11 cellular contexts compared by ENCODE assay signal in the genomic region with DNA sequence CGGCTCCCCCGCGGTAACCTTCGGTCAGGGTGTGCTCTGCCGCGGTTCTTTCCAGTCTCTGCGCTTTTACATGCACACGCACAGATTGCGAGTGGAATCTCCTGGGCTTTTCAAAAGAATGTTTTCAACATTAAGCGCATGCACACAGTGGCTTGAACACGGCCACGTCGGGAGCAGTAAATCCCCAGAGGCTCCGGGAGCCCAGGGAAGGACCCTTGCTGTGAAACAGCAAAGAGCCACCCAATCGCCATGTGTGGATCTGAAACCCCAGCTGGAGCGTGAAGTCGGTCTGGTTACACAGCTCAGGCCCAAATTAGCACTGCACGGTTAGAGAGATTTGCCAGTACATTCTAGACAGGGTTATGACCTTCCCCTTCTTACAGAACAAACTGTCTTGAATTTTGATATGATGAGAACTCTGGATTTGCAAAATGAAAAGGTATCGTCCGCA. TPM values are rescaled to one million over a fixed set of nuclear protein-coding genes. Genes with fewer than 3 reads are reported as not detected.
DNase-seq lines count a peak whose midpoint lies in the region; ATAC-seq and TF ChIP-seq lines count a peak whose summit lies in the region.
"Had no signal": no experiment of that assay in that cellular context is flagged by ENCODE, and none has a peak within 500 bp of the region (broad histone marks: within the 10 kb centered on the region; RNA-seq: fewer than 3 reads in every experiment).

No MANE protein-coding gene starts in this region.

- no peak for DNase-seq in activated naive CD4-positive, alpha-beta T cell treated with anti-CD3 and anti-CD28 coated beads, Interleukin-2, amount 10 ng/mL, durations not matched to agents 7 days and 5 days
- DNase-seq in activated naive CD4-positive, alpha-beta T cell treated with Interleukin-2 at 50 U/mL for 16 hours, result no peak
- DNase-seq in endodermal cell, result peak; percentile 54
- DNase-seq in naive thymus-derived CD4-positive, alpha-beta T cell, result no peak
- peak in 1 of 2 donors; percentile 40 for DNase-seq in tibial nerve (ENCODE audit: low spot score in 2 of 2)
- DNase-seq in GM23248, result no peak
- DNase-seq in glomerular visceral epithelial cell (ENCODE audit: extremely low spot score), result no peak
- DNase-seq: AML-193, NCI-H1436 had no signal

- no peaks in the 10 kb centered on the region for H3K9me2 ChIP-seq in GM23248 (ENCODE audit: insufficient read depth)

- peak overlapping the region; percentile 61 for H3K4me3 Mint-ChIP-seq in activated naive CD4-positive, alpha-beta T cell treated with anti-CD3 and anti-CD28 coated beads, Interleukin-2, amount 10 ng/mL, durations not matched to agents 7 days and 5 days
- peak overlapping the region; percentile 74 for H3K4me3 Mint-ChIP-seq in endodermal cell
- peak overlapping the region in 9 of 10 donors; percentile 39 to 85 (median 77) for H3K4me3 Mint-ChIP-seq in naive thymus-derived CD4-positive, alpha-beta T cell

- no peak for TF ChIP-seq POLR2A in tibial nerve (IDR thresholded peaks at IDR 0.05)

- no peak overlapping the region for H3K4me2 ChIP-seq in GM23248 (ENCODE audit: unreplicated experiment)

- POLR2A ChIA-PET in naive thymus-derived CD4-positive, alpha-beta T cell (lab: Charles Lee), result no interaction called here

- H3K4me1 Mint-ChIP-seq in activated naive CD4-positive, alpha-beta T cell treated with anti-CD3 and anti-CD28 coated beads, Interleukin-2, amount 10 ng/mL, durations not matched to agents 7 days and 5 days, result peaks cover 11% of the 10 kb centered on the region
- peaks cover 36% of the 10 kb centered on the region for H3K4me1 Mint-ChIP-seq in endodermal cell
- H3K4me1 Mint-ChIP-seq in naive thymus-derived CD4-positive, alpha-beta T cell, result peaks cover 10 to 26% (median 16%) of the 10 kb centered on the region in 7 donors

- no peaks in the 10 kb centered on the region for H3K9me3 Mint-ChIP-seq in activated naive CD4-positive, alpha-beta T cell treated with anti-CD3 and anti-CD28 coated beads, Interleukin-2, amount 10 ng/mL, durations not matched to agents 7 days and 5 days
- H3K9me3 Mint-ChIP-seq in endodermal cell, result no peaks in the 10 kb centered on the region
- H3K9me3 Mint-ChIP-seq in naive thymus-derived CD4-positive, alpha-beta T cell, result no peaks in the 10 kb centered on the region

- H2AFZ ChIP-seq in GM23248, result no peak overlapping the region

- H3K9me3 ChIP-seq in endodermal cell (ENCODE audit: control insufficient read depth, low read length) (no peaks in the 10 kb centered on the region), tibial nerve (no peaks in the 10 kb centered on the region), GM23248 (ENCODE audit: low read depth) (no peaks in the 10 kb centered on the region)
- no peaks in the 10 kb centered on the region for H3K9me3 ChIP-seq in naive thymus-derived CD4-positive, alpha-beta T cell (ENCODE audit: control insufficient read depth in 2 of 3, low read length in 3 of 3)

- CTCF ChIA-PET in activated naive CD4-positive, alpha-beta T cell treated with anti-CD3 and anti-CD28 coated beads, Interleukin-2, amount 10 ng/mL, durations not matched to agents 7 days and 5 days (lab: Charles Lee), result interaction anchor here (1.5 to 1.8 kb wide), 2 partner anchors 81 to 1030 kb away, joined by 3 to 8 read pairs; no protein-coding TSS in a partner anchor
- CTCF ChIA-PET in naive thymus-derived CD4-positive, alpha-beta T cell (lab: Charles Lee), result no interaction called here

- peaks cover 28% of the 10 kb centered on the region for H3K27me3 Mint-ChIP-seq in activated naive CD4-positive, alpha-beta T cell treated with anti-CD3 and anti-CD28 coated beads, Interleukin-2, amount 10 ng/mL, durations not matched to agents 7 days and 5 days
- H3K27me3 Mint-ChIP-seq in endodermal cell (ENCODE audit: insufficient read depth), result peaks cover 40% of the 10 kb centered on the region
- H3K27me3 Mint-ChIP-seq in naive thymus-derived CD4-positive, alpha-beta T cell, result peaks cover 46 to 62% (median 58%) of the 10 kb centered on the region in 5 donors

- in situ Hi-C loops in GM23248 (cut with MboI), result no loop called here

- ATAC-seq in naive thymus-derived CD4-positive, alpha-beta T cell, result no peak
- no peak for ATAC-seq in HG02981 (IDR thresholded peaks at IDR 0.05; ENCODE audit: unreplicated experiment)

- H3K27ac ChIP-seq in endodermal cell (ENCODE audit: low read depth, low read length) (no peak overlapping the region), tibial nerve (peak overlapping the region in 3 of 4 donors; percentile 36 to 86 (median 48)), GM23248 (no peak overlapping the region)
- no peak overlapping the region for H3K27ac ChIP-seq in naive thymus-derived CD4-positive, alpha-beta T cell (ENCODE audit: low read depth, low read length)
- H3K27ac ChIP-seq: RWPE1 had no signal

- H3K27me3 ChIP-seq in endodermal cell (ENCODE audit: control insufficient read depth, insufficient read depth, low read length, poor library complexity, severe bottlenecking) (peaks cover 11% of the 10 kb centered on the region), tibial nerve (peaks cover 0 to 14% of the 10 kb centered on the region in 2 donors), GM23248 (replicated peaks; ENCODE audit: insufficient read depth) (peaks cover 70% of the 10 kb centered on the region)
- H3K27me3 ChIP-seq in naive thymus-derived CD4-positive, alpha-beta T cell (ENCODE audit: control insufficient read depth in 2 of 2, insufficient read depth in 2 of 2, low read length in 2 of 2), result peaks cover 15 to 22% of the 10 kb centered on the region in 2 donors

- peak overlapping the region; percentile 87 for H3K4me3 ChIP-seq in endodermal cell (ENCODE audit: low read length)
- H3K4me3 ChIP-seq in naive thymus-derived CD4-positive, alpha-beta T cell (ENCODE audit: low read length), result no peak overlapping the region
- H3K4me3 ChIP-seq in tibial nerve, result peak overlapping the region; percentile 23 to 82 (median 40)
- no peak overlapping the region for H3K4me3 ChIP-seq in GM23248

- no peaks in the 10 kb centered on the region for H3F3A ChIP-seq in GM23248 (ENCODE audit: insufficient read depth)

- intact Hi-C loops in naive thymus-derived CD4-positive, alpha-beta T cell (cut with micrococcal nuclease), result loop anchor here (2.0 to 10.0 kb wide), 3 partner anchors 58 to 517 kb away; no protein-coding TSS in a partner anchor

- no peak overlapping the region for H3K27ac Mint-ChIP-seq in activated naive CD4-positive, alpha-beta T cell treated with anti-CD3 and anti-CD28 coated beads, Interleukin-2, amount 10 ng/mL, durations not matched to agents 7 days and 5 days
- no peak overlapping the region for H3K27ac Mint-ChIP-seq in endodermal cell
- H3K27ac Mint-ChIP-seq in naive thymus-derived CD4-positive, alpha-beta T cell, result no peak overlapping the region

- H3K9ac ChIP-seq in endodermal cell (ENCODE audit: extremely low read depth, low read length, poor library complexity, severe bottlenecking) (no peak overlapping the region), GM23248 (no peak overlapping the region)

- TF ChIP-seq CTCF in endodermal cell (conservative IDR thresholded peaks at IDR 0.05) (no peak), tibial nerve (IDR thresholded peaks at IDR 0.05) (no peak)

- no peaks in the 10 kb centered on the region for H3K36me3 Mint-ChIP-seq in activated naive CD4-positive, alpha-beta T cell treated with anti-CD3 and anti-CD28 coated beads, Interleukin-2, amount 10 ng/mL, durations not matched to agents 7 days and 5 days
- peaks cover 4% of the 10 kb centered on the region for H3K36me3 Mint-ChIP-seq in endodermal cell (ENCODE audit: low read depth)
- peaks cover 0 to 5% (median 0%) of the 10 kb centered on the region in 5 donors for H3K36me3 Mint-ChIP-seq in naive thymus-derived CD4-positive, alpha-beta T cell

- H3K4me1 ChIP-seq in endodermal cell (ENCODE audit: control insufficient read depth, insufficient read depth, low read length) (peaks cover 10% of the 10 kb centered on the region), tibial nerve (peaks cover 0 to 51% (median 5%) of the 10 kb centered on the region in 4 donors), GM23248 (ENCODE audit: insufficient read depth) (no peaks in the 10 kb centered on the region)
- peaks cover 0 to 4% of the 10 kb centered on the region in 2 donors for H3K4me1 ChIP-seq in naive thymus-derived CD4-positive, alpha-beta T cell (ENCODE audit: control insufficient read depth in 2 of 2, insufficient read depth in 2 of 2, low read length in 2 of 2)

- no peaks in the 10 kb centered on the region for H4K20me1 ChIP-seq in GM23248 (ENCODE audit: insufficient read depth)

- 15 to 22% methylated on average over 18 to 20 of the region's 20 CpGs for WGBS in endodermal cell (ENCODE audit: insufficient coverage in 1 of 2, insufficient read length in 1 of 2), 2 experiments
- 19 to 22% methylated on average over 20 of the region's 20 CpGs for WGBS in tibial nerve, 2 donors
- WGBS in GM23248 (ENCODE audit: low coverage in 1 of 2, low lambda C conversion rate in 2 of 2, missing lambda C conversion rate in 2 of 2), 2 experiments, result 40 to 44% methylated on average over 20 of the region's 20 CpGs

- TF ChIP-seq EP300 in tibial nerve (IDR thresholded peaks at IDR 0.05), result peak in 1 of 2 donors; percentile 63

- H3K36me3 ChIP-seq in endodermal cell (ENCODE audit: control insufficient read depth, insufficient read depth, low read length), result peaks cover 4% of the 10 kb centered on the region
- no peaks in the 10 kb centered on the region for H3K36me3 ChIP-seq in naive thymus-derived CD4-positive, alpha-beta T cell (ENCODE audit: control insufficient read depth in 2 of 3, insufficient read depth in 3 of 3, low read length in 3 of 3)
- H3K36me3 ChIP-seq in tibial nerve, result no peaks in the 10 kb centered on the region
- H3K36me3 ChIP-seq in GM23248 (ENCODE audit: low read depth), result no peaks in the 10 kb centered on the region

- H3K79me2 ChIP-seq in GM23248 (ENCODE audit: insufficient read depth), result no peaks in the 10 kb centered on the region

RNA-seq across cellular contexts. Expression of a gene that starts 0.9 kb away (rescaled TPM):
- 10 to 100 TPM; 37.7 to 67.1 TPM for total RNA-seq in endodermal cell
- polyA plus RNA-seq in endodermal cell (2013, experiment 1 of 2), result 64.3 TPM
- polyA plus RNA-seq in endodermal cell (2013, experiment 2 of 2), result 48.1 TPM
- 1 to 10 TPM in 1 of 5 experiments, not detected in 4; 1.1 TPM for total RNA-seq in naive thymus-derived CD4-positive, alpha-beta T cell
- polyA plus RNA-seq in naive thymus-derived CD4-positive, alpha-beta T cell, result not detected
- 100 to 1,000 TPM in 1 of 4 donors, 10 to 100 TPM in 3; 28.2 to 110 (median 45.6) TPM for total RNA-seq in tibial nerve
- total RNA-seq in GM23248 (2014; rRNA removed; shearing (Covaris generic)), result 0.76 and 2.0 TPM in 2 replicates
- polyA plus RNA-seq in GM23248 (2016; fragmentation: Nextera tagmentation; extraction: Ambion mirVana), result 0.65 and 0.84 TPM in 2 replicates

Comparison
In these comparisons a context has a peak if more than half of its experiments do, and no peak if none do; other contexts are left out.
1. H3K27ac ChIP-seq: peak in tibial nerve (3 of 4); none in endodermal cell (single experiment), naive thymus-derived CD4-positive, alpha-beta T cell (single experiment) and GM23248 (single experiment).
2. H3K4me3 ChIP-seq: peak in endodermal cell (single experiment) and tibial nerve (4 of 4); none in naive thymus-derived CD4-positive, alpha-beta T cell (single experiment) and GM23248 (single experiment).
3. Peak in every context shown above with its lines, with median percentiles within 50 percentile points of each other: H3K4me3 Mint-ChIP-seq.